1 cellular context compared by ENCODE assay signal in genomic region chr1:204127597-204128242, GRCh38.
TF ChIP-seq lines count a peak whose summit lies in the region.

No MANE protein-coding gene starts in this region.

TF ChIP-seq in HepG2, 621 proteins besides CTCF, POLR2A, EP300 and RAD21 (continued from another document):
- TF ChIP-seq LCORL (IDR thresholded peaks at IDR 0.05) (no peak), LCORL (CRISPR knock-in tag; IDR thresholded peaks at IDR 0.05) (peak; percentile 48; the same call in 1 of the 2 replicates), KLF16 (CRISPR knock-in tag; IDR thresholded peaks at IDR 0.05) (peak in 1 of 2 experiments; percentile 28; a peak in 1 of 4 replicates), HNF1B (CRISPR knock-in tag; IDR thresholded peaks at IDR 0.05) (0 out of 2 replicates have a peak, but pooled peaks have one; percentile 13), ERF (CRISPR knock-in tag; IDR thresholded peaks at IDR 0.05) (peak; percentile 53; the same call in 1 of the 2 replicates), ZNF12 (CRISPR knock-in tag; IDR thresholded peaks at IDR 0.05) (no peak), HNF4A (CRISPR knock-in tag; IDR thresholded peaks at IDR 0.05) (peak; percentile 20; the same call in 1 of the 2 replicates), HOXA3 (CRISPR knock-in tag; IDR thresholded peaks at IDR 0.05) (peak; percentile 26; the same call in 1 of the 2 replicates), ZNF792 (CRISPR knock-in tag; IDR thresholded peaks at IDR 0.05) (0 out of 2 replicates have a peak, but pooled peaks have one; percentile 32), SAP130 (CRISPR knock-in tag; IDR thresholded peaks at IDR 0.05; ENCODE audit: low read depth) (peak; percentile 54), TEAD3 (CRISPR knock-in tag; optimal IDR thresholded peaks at IDR 0.05; ENCODE audit: borderline replicate concordance) (peak; percentile 38), KAT8 (CRISPR knock-in tag; IDR thresholded peaks at IDR 0.05) (peak; percentile 32; the same call in 1 of the 2 replicates), SMC3 (IDR thresholded peaks at IDR 0.05; ENCODE audit: low read length) (peak; percentile 92), SALL1 (CRISPR knock-in tag; IDR thresholded peaks at IDR 0.05) (peak; percentile 56; the same call in 1 of the 2 replicates)
- TF ChIP-seq, protein P1, sequence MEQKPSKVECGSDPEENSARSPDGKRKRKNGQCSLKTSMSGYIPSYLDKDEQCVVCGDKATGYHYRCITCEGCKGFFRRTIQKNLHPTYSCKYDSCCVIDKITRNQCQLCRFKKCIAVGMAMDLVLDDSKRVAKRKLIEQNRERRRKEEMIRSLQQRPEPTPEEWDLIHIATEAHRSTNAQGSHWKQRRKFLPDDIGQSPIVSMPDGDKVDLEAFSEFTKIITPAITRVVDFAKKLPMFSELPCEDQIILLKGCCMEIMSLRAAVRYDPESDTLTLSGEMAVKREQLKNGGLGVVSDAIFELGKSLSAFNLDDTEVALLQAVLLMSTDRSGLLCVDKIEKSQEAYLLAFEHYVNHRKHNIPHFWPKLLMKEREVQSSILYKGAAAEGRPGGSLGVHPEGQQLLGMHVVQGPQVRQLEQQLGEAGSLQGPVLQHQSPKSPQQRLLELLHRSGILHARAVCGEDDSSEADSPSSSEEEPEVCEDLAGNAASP (CRISPR knock-in tag; IDR thresholded peaks at IDR 0.05; ENCODE audit: borderline replicate concordance): 0 out of 2 replicates have a peak, but pooled peaks have one; percentile 20
TF ChIP-seq in HepG2: peak in this region for 35.
